In the genomic region with DNA sequence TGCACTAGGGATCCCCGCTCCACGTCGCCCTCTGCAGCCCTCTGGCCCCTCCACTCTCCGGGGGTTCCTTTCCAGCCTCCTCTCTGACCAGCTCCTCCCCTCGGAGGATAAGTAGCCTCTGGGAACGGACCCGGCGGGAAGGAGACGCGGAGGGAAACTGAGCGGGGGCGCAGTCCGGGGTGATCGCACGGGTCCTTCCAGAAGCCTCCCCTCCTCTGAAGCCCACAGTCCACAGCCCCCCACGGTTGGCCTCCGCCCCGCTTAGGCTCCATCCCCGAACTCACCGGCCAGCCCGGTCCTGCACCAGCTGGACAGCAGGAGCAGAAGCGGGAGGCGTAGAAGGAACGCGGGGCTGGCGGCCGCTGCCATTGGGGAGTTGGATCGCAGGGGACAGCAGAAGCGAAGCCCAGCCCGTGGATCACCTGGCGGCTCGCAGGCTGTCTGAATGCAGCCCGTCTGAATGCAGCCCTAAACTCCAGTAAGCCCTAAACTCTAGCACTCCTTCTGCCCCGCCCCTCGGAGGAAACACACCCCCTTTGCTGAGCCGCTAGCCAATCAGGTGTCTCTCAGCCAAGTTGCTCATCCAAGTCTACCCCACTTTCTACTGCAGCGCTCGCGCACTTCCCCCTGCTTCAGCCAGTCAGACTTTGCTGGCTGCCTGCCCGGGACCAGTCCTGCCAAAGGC, we compare ENCODE assay signal across 8 cellular contexts. TPM values are rescaled to one million over a fixed set of nuclear protein-coding genes. Genes with fewer than 3 reads are reported as not detected.
DNase-seq lines count a peak whose midpoint lies in the region; ATAC-seq lines count a peak whose summit lies in the region.

RAET1G (minus strand) TSS at position 480 of the 685 bp plus-strand sequence; CDS start at position 369, 111 bp downstream.

- ATAC-seq in Right ventricle myocardium inferior, result peak; percentile 88
- no peak for ATAC-seq in GM19452 (IDR thresholded peaks at IDR 0.05; ENCODE audit: unreplicated experiment)

- intact Hi-C loops in Right ventricle myocardium inferior (cut with DNase I), result loop anchor here (5.0 to 10.0 kb wide), 3 partner anchors 35 to 375 kb away; partner anchors contain the start of genes LRP11 and PPIL4

- in situ Hi-C loops in G401 (cut with HindIII; ENCODE audit: low sequenced_read_pairs), result no loop called here

- DNase-seq in G401 (ENCODE audit: low spot score), result peak; percentile 72
- peak; percentile 96 for DNase-seq in M059J (ENCODE audit: low read depth)
- DNase-seq in T follicular helper cell (ENCODE audit: low read depth), result peak; percentile 75
- peak; percentile 69 for DNase-seq in activated naive CD8-positive, alpha-beta T cell treated with anti-CD3 and anti-CD28 coated beads, Interleukin-2, amount 50 U/mL, for 16 hours (ENCODE audit: low read depth, low spot score)
- peak; percentile 94 for DNase-seq in Right ventricle myocardium inferior (ENCODE audit: missing footprints)
- DNase-seq in occipital lobe (lab: John Stamatoyannopoulos, UW), result peak; percentile 80
- DNase-seq in stromal cell of bone marrow (ENCODE audit: low read depth), result peak; percentile 95

RNA-seq across cellular contexts. Expression of gene RAET1G, which starts in this region (rescaled TPM):
- not detected in 2 replicates for total RNA-seq in G401 (2014; rRNA removed; shearing (Covaris generic))
- total RNA-seq in M059J (2014; rRNA removed; shearing (Covaris generic)), result 19.7 and 20.6 TPM in 2 replicates
- total RNA-seq in Right ventricle myocardium inferior, result 0.22 TPM
- not detected for total RNA-seq in occipital lobe

Comparison
In these comparisons a context has a peak if more than half of its experiments do, and no peak if none do; other contexts are left out.
1. RNA of gene RAET1G (total RNA-seq): 19.7 to 20.6 TPM in M059J; 0.22 TPM in Right ventricle myocardium inferior (single experiment), not detected in G401 and not detected in occipital lobe (single experiment); every median in the first group is over 10 times any median in the second.
2. Peak in DNase-seq in G401; RNA of the gene not detected or under 1 TPM.
3. Peak in DNase-seq and ATAC-seq in Right ventricle myocardium inferior; RNA of the gene not detected or under 1 TPM.
4. Peak in DNase-seq in occipital lobe; RNA of the gene not detected or under 1 TPM.
5. Peak in every context shown above with its lines, with median percentiles within 50 percentile points of each other: DNase-seq.